Comparison of ENCODE assay signal across 1 cellular context in the genomic region with DNA sequence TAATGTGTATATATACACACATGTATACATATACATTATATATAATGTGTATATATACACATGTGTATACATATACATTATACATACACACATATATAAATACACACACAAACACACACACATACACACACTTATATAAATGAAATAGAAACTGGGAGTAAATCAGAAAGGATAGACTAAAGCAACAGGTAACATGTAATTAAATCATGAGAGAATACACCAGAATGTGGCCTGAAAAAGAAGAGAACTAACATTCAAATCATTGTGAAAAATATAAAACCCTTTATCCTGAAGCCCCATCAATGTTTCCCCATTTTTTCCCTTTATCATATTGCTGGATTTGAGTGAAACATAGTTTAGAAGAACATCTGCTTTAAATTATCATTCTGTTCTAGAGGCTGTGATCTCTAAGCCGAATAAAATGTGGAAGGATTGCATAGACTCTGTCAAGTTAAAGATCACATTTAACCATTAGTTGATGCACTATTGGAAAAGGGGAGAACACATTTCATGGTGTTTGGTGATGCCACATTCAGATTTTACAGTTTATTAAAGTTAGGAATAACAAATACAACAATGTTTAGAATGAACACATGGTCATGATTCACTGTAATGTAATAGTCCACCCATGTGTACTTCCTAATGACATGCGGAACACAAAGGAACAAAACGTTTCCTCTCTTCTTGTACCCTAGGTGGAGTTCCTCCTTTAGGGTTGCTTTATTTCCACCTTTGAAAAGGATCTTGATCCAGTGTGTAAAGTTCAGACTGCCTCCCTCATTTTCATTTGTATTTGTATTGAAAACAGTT.
TF ChIP-seq lines count a peak whose summit lies in the region.

No MANE protein-coding gene starts in this region.

TF ChIP-seq in K562, 482 proteins besides CTCF, POLR2A, EP300 and RAD21 (continued from another document):
- TF ChIP-seq, protein P1, sequence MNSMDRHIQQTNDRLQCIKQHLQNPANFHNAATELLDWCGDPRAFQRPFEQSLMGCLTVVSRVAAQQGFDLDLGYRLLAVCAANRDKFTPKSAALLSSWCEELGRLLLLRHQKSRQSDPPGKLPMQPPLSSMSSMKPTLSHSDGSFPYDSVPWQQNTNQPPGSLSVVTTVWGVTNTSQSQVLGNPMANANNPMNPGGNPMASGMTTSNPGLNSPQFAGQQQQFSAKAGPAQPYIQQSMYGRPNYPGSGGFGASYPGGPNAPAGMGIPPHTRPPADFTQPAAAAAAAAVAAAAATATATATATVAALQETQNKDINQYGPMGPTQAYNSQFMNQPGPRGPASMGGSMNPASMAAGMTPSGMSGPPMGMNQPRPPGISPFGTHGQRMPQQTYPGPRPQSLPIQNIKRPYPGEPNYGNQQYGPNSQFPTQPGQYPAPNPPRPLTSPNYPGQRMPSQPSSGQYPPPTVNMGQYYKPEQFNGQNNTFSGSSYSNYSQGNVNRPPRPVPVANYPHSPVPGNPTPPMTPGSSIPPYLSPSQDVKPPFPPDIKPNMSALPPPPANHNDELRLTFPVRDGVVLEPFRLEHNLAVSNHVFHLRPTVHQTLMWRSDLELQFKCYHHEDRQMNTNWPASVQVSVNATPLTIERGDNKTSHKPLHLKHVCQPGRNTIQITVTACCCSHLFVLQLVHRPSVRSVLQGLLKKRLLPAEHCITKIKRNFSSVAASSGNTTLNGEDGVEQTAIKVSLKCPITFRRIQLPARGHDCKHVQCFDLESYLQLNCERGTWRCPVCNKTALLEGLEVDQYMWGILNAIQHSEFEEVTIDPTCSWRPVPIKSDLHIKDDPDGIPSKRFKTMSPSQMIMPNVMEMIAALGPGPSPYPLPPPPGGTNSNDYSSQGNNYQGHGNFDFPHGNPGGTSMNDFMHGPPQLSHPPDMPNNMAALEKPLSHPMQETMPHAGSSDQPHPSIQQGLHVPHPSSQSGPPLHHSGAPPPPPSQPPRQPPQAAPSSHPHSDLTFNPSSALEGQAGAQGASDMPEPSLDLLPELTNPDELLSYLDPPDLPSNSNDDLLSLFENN (IDR thresholded peaks at IDR 0.05; ENCODE audit: low read depth in 2 of 2, low read length in 2 of 2), result no peak
